ENCODE assay signal across 10 cellular contexts in genomic region chr9:95349109-95350038, GRCh38. TPM values are rescaled to one million over a fixed set of nuclear protein-coding genes. Genes with fewer than 3 reads are reported as not detected.
A peak's percentile ranks its signal among the peaks of the same experiment; 100 is the strongest.
DNase-seq lines count a peak whose midpoint lies in the region; ATAC-seq and TF ChIP-seq lines count a peak whose summit lies in the region.
"Had no signal": no experiment of that assay in that cellular context is flagged by ENCODE, and none has a peak within 500 bp of the region (broad histone marks: within the 10 kb centered on the region; RNA-seq: fewer than 3 reads in every experiment).

No MANE protein-coding gene starts in this region.

- 3% methylated on average over 93 of the region's 93 CpGs for WGBS in right cardiac atrium
- 3% methylated on average over 93 of the region's 93 CpGs for WGBS in ectodermal cell, 2 experiments

- H3K4me3 ChIP-seq in right cardiac atrium (ENCODE audit: low read length), result peak overlapping the region; percentile 5
- peak overlapping the region; percentile 38 for H3K4me3 ChIP-seq in ectodermal cell (ENCODE audit: insufficient read depth, low read depth, low read length)
- H3K4me3 ChIP-seq in vagina, result peak overlapping the region; percentile 17 to 28
- H3K4me3 ChIP-seq: lung had no signal

- peaks cover 9% of the 10 kb centered on the region for H3K36me3 Mint-ChIP-seq in nephron (ENCODE audit: low read depth)

- H3K27ac ChIP-seq in right cardiac atrium (ENCODE audit: low read length) (no peak overlapping the region), ectodermal cell (ENCODE audit: insufficient read depth, low read depth, low read length, poor library complexity, severe bottlenecking) (no peak overlapping the region), vagina (no peak overlapping the region)

- peaks cover 3% of the 10 kb centered on the region for H3K4me1 ChIP-seq in right cardiac atrium (ENCODE audit: control insufficient read depth, insufficient read depth, low read length)
- no peaks in the 10 kb centered on the region for H3K4me1 ChIP-seq in ectodermal cell (ENCODE audit: control insufficient read depth, insufficient read depth, low read length)
- H3K4me1 ChIP-seq in vagina, result peaks cover 9% of the 10 kb centered on the region

- ATAC-seq in right cardiac atrium (peak; percentile 16 to 33), left ventricle myocardium superior (no peak), GM18517 (IDR thresholded peaks at IDR 0.05; ENCODE audit: unreplicated experiment) (no peak), HG02885 (IDR thresholded peaks at IDR 0.05; ENCODE audit: poor library complexity, unreplicated experiment) (no peak)

- H3K9me3 ChIP-seq in right cardiac atrium (ENCODE audit: control insufficient read depth, low read length) (no peaks in the 10 kb centered on the region), ectodermal cell (ENCODE audit: control insufficient read depth, low read length) (no peaks in the 10 kb centered on the region), vagina (no peaks in the 10 kb centered on the region)

- peaks cover 13% of the 10 kb centered on the region for H3K9me3 Mint-ChIP-seq in nephron

- H3K27me3 ChIP-seq in right cardiac atrium (ENCODE audit: control insufficient read depth, insufficient read depth) (no peaks in the 10 kb centered on the region), ectodermal cell (ENCODE audit: control insufficient read depth, insufficient read depth, low read length, poor library complexity, severe bottlenecking) (peaks cover 37% of the 10 kb centered on the region), vagina (no peaks in the 10 kb centered on the region)

- H3K27me3 Mint-ChIP-seq in nephron (ENCODE audit: low read depth), result peaks cover 54% of the 10 kb centered on the region

- intact Hi-C loops in right cardiac atrium (cut with DNase I), result loop anchor here in 1 of 4 donors (10.0 kb wide), 1 partner anchor 85 kb away; no protein-coding TSS in a partner anchor
- intact Hi-C loops in left ventricle myocardium superior (cut with micrococcal nuclease), result no loop called here
- intact Hi-C loops in vagina (cut with DNase I), result no loop called here

- H3K4me1 Mint-ChIP-seq in nephron, result no peaks in the 10 kb centered on the region

- no peak for TF ChIP-seq POLR2A in vagina (IDR thresholded peaks at IDR 0.05)

- TF ChIP-seq CTCF in nephron (IDR thresholded peaks at IDR 0.05; ENCODE audit: unreplicated experiment in 3 of 3) (no peak), vagina (IDR thresholded peaks at IDR 0.05) (no peak)

- H3K36me3 ChIP-seq in ectodermal cell (ENCODE audit: control insufficient read depth, insufficient read depth, low read length) (no peaks in the 10 kb centered on the region), vagina (no peaks in the 10 kb centered on the region)

- no peak overlapping the region for H3K27ac Mint-ChIP-seq in nephron

- DNase-seq in right cardiac atrium (no peak), left ventricle myocardium superior (no peak), vagina (ENCODE audit: extremely low spot score in 2 of 2) (no peak), GDM1 (lab: John Stamatoyannopoulos, UW) (no peak)
- DNase-seq: activated effector memory CD4-positive, alpha-beta T cell treated with Interleukin-2 at 50 U/mL for 16 hours had no signal

- H3K4me3 Mint-ChIP-seq in nephron, result peak overlapping the region; percentile 74 to 81 (median 77)

RNA-seq across cellular contexts. Expression of gene FANCC, which starts 31.9 kb away (rescaled TPM):
- 1 to 10 TPM; 3.3 to 6.6 (median 4.5) TPM for total RNA-seq in right cardiac atrium
- polyA plus RNA-seq in right cardiac atrium, result 3.2 TPM
- total RNA-seq in left ventricle myocardium superior, result 5.9 TPM
- 31.0 TPM for polyA plus RNA-seq in ectodermal cell (2013, experiment 1 of 4)
- 28.4 TPM for polyA plus RNA-seq in ectodermal cell (2013, experiment 2 of 4)
- 18.3 TPM for polyA plus RNA-seq in ectodermal cell (2013, experiment 3 of 4)
- 18.5 TPM for polyA plus RNA-seq in ectodermal cell (2013, experiment 4 of 4)
- 17.2 TPM for total RNA-seq in vagina

Comparison
In these comparisons a context has a peak if more than half of its experiments do, and no peak if none do; other contexts are left out.
1. ATAC-seq: peak in right cardiac atrium (2 of 2); none in left ventricle myocardium superior (single experiment), GM18517 (single experiment) and HG02885 (single experiment).
2. Peak in every context shown above with its lines, with median percentiles within 50 percentile points of each other: H3K4me3 ChIP-seq.